In the genomic region with DNA sequence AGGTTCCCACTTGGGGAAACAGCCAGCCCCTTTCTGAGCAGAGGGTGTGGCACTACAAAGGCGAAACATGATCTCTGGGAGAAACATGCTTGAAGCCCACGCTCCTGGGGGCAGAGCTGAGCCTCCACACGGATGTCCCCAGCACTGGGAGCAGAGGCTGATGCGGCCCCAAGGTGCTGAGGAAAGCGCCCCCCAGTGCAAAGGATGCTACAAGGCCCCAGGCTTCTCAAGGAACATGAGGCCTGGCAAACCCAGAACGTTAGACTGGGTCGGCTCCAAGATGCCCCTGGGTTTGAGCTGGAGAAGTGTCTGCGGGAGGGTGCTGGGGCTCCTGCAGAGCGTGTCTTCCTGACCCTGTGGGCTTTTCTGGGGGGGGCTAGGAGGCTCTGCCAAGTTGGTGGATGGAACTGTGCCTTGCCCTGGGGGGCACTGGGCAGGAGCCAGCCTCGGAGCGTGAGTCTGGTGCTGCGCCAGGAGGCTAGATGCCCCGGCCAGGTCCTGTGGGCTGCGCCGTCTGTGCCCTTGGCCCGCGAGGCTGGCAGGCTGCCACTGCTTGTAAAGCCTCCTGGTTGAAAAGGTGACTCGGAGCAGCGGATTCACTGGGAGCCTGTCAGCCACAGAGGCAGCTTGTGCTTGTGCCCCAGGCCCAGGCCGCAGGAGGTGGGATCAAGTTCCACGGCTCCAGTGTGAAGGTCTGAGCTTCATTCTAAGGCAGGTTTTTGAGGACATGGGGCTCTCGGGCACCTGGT, we compare ENCODE assay signal across 8 cellular contexts. TPM values are rescaled to one million over a fixed set of nuclear protein-coding genes. Genes with fewer than 3 reads are reported as not detected.
DNase-seq lines count a peak whose midpoint lies in the region; ATAC-seq and TF ChIP-seq lines count a peak whose summit lies in the region.

No MANE protein-coding gene starts in this region.

- no peak for ATAC-seq in HG02870 (IDR thresholded peaks at IDR 0.05; ENCODE audit: unreplicated experiment)

- H3K18ac ChIP-seq in mesenchymal stem cell (ENCODE audit: low read depth in 1 of 2, low read length in 2 of 2) = peak overlapping the region; percentile 11 to 77

- H2BK15ac ChIP-seq in mesenchymal stem cell (ENCODE audit: low read depth, poor library complexity, severe bottlenecking) = peak overlapping the region; percentile 41

- no peaks in the 10 kb centered on the region for H3K27me3 ChIP-seq in mesenchymal stem cell (ENCODE audit: control insufficient read depth in 1 of 2, insufficient read depth in 1 of 2, low read length in 2 of 2)

- no peaks in the 10 kb centered on the region for H3K9me3 ChIP-seq in mesenchymal stem cell (ENCODE audit: control insufficient read depth, low read length)

- peaks cover 33% of the 10 kb centered on the region for H3K4me1 Mint-ChIP-seq in endothelial cell (ENCODE audit: unreplicated experiment)

- peak overlapping the region; percentile 6 for H2BK120ac ChIP-seq in mesenchymal stem cell (ENCODE audit: low read depth, low read length)

- no peak overlapping the region for H3K4me3 ChIP-seq in mesenchymal stem cell (ENCODE audit: insufficient read depth in 1 of 2, low read depth in 1 of 2, low read length in 2 of 2)

- peaks cover 2% of the 10 kb centered on the region for H3K79me1 ChIP-seq in mesenchymal stem cell (replicated peaks; ENCODE audit: low read length, poor library complexity, severe bottlenecking)

- H2AFZ ChIP-seq in mesenchymal stem cell (ENCODE audit: low read depth, low read length) = no peak overlapping the region

- peaks cover 17 to 18% of the 10 kb centered on the region in 2 experiments for H3K36me3 ChIP-seq in mesenchymal stem cell (ENCODE audit: control insufficient read depth in 1 of 2, insufficient read depth in 2 of 2, low read depth in 1 of 2, low read length in 2 of 2)

- H3K4me1 ChIP-seq in mesenchymal stem cell (ENCODE audit: control insufficient read depth, insufficient read depth, low read depth, low read length) = peaks cover 52% of the 10 kb centered on the region

- H3K4me3 Mint-ChIP-seq in endothelial cell (ENCODE audit: unreplicated experiment) = no peak overlapping the region

- H2BK5ac ChIP-seq in mesenchymal stem cell (ENCODE audit: low read depth, low read length, poor library complexity, severe bottlenecking) = no peak overlapping the region

- WGBS in mesenchymal stem cell = 87% methylated on average over 22 of the region's 22 CpGs

- peak overlapping the region in 1 of 2 experiments; percentile 23 for H2BK12ac ChIP-seq in mesenchymal stem cell (ENCODE audit: low read length in 2 of 2)

- H2AK5ac ChIP-seq in mesenchymal stem cell (ENCODE audit: low read length, severe bottlenecking) = peak overlapping the region; percentile 35

- peaks cover 4% of the 10 kb centered on the region for H3K36me3 Mint-ChIP-seq in endothelial cell (ENCODE audit: low read depth, unreplicated experiment)

- H3K27ac Mint-ChIP-seq in endothelial cell (ENCODE audit: unreplicated experiment) = no peak overlapping the region

- no peak overlapping the region for H4K91ac ChIP-seq in mesenchymal stem cell (ENCODE audit: low read length)

- H3K23ac ChIP-seq in mesenchymal stem cell (ENCODE audit: low read length in 2 of 2) = no peak overlapping the region

- no peaks in the 10 kb centered on the region for H3K9me3 Mint-ChIP-seq in endothelial cell (ENCODE audit: unreplicated experiment)

- TF ChIP-seq CTCF in endothelial cell (IDR thresholded peaks at IDR 0.05; ENCODE audit: unreplicated experiment) = no peak

- H3K27ac ChIP-seq in caudate nucleus (ENCODE audit: low read depth, low read length) (peak overlapping the region; percentile 83), mesenchymal stem cell (ENCODE audit: low read length, poor library complexity, severe bottlenecking) (peak overlapping the region; percentile 19)

- H3K4ac ChIP-seq in mesenchymal stem cell (ENCODE audit: low read depth in 1 of 2, low read length in 2 of 2) = peak overlapping the region in 1 of 2 experiments; percentile 17

- DNase-seq in NCI-H82 (lab: John Stamatoyannopoulos, UW) (peak; percentile 19), NCI-H82 treated with DMSO at 0.1 percent for 48 hours (lab: John Stamatoyannopoulos, UW; ENCODE audit: unreplicated experiment) (no peak), NCI-H526 (lab: John Stamatoyannopoulos, UW) (peak; percentile 57 to 74), caudate nucleus (lab: John Stamatoyannopoulos, UW) (peak in 24 of 61 donors; percentile 11 to 95 (median 30)), mesenchymal stem cell (peak; percentile 33), endothelial cell (ENCODE audit: low spot score) (no peak)
- no peak for DNase-seq in effector CD8-positive, alpha-beta T cell (lab: John Stamatoyannopoulos, UW)

- H3K4me2 ChIP-seq in mesenchymal stem cell (ENCODE audit: low read length, poor library complexity, severe bottlenecking) = peak overlapping the region; percentile 3

- no peak overlapping the region for H3K9ac ChIP-seq in mesenchymal stem cell (ENCODE audit: low read length)

- H3K14ac ChIP-seq in mesenchymal stem cell (ENCODE audit: low read length in 2 of 2) = no peak overlapping the region

- H4K8ac ChIP-seq in mesenchymal stem cell (ENCODE audit: low read length) = peak overlapping the region; percentile 27

- no peaks in the 10 kb centered on the region for H3K27me3 Mint-ChIP-seq in endothelial cell (ENCODE audit: unreplicated experiment)

RNA-seq across cellular contexts. Expression of gene SYNJ2, which starts 8.1 kb away (rescaled TPM):
- polyA plus RNA-seq in mesenchymal stem cell (2013, experiment 1 of 2) = 14.0 TPM
- 12.9 TPM for polyA plus RNA-seq in mesenchymal stem cell (2013, experiment 2 of 2)
- total RNA-seq in endothelial cell (ENCODE audit: unreplicated experiment) = 33.7 TPM

Comparison
In these comparisons a context has a peak if more than half of its experiments do, and no peak if none do; other contexts are left out.
1. DNase-seq: peak in NCI-H82 (single experiment), NCI-H526 (2 of 2) and mesenchymal stem cell (single experiment); none in NCI-H82 treated with DMSO at 0.1 percent for 48 hours (single experiment), effector CD8-positive, alpha-beta T cell (single experiment) and endothelial cell (single experiment).